8 cellular contexts compared by ENCODE assay signal in the genomic region with DNA sequence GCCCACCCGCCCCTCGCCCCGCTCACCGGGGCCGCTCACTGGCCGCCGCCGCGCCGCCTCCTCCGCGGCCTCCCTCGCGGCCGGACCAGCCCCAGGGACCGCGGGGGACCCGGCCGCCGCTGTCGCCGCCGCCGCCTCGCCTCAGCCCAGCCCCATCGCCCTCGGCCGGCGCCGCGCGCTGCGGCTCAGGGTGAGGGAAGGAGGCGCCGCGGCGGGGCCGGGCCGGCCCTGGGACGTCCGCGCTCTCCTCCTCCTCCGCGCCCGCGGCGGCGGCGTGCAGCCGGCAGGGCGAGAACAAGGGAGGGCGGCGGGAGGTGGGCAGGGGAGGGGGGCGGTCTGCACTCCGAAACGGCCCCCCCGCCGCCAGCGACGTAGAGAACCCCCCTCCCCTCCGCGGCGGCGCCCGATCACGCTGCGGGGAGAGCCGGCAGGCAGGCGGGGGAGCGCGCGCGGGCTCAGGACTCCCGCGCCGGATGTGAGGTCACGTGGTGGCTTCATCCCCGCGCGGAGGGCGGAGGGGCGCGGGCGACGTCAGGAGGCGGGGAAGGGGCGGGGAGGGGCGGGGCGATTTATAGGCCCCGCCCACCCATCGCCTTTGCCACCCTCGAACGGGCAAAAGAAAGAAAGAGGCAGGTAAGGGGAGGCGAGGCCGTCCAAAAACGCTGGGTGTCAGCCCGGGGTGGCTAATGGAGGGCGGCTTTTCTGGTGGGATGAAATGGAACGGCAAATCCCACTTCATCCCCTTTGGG. TPM values are rescaled to one million over a fixed set of nuclear protein-coding genes. Genes with fewer than 3 reads are reported as not detected.
A peak's percentile ranks its signal among the peaks of the same experiment; 100 is the strongest.
DNase-seq lines count a peak whose midpoint lies in the region; ATAC-seq and TF ChIP-seq lines count a peak whose summit lies in the region.

A gene (minus strand): TSS at position 463 of the 749 bp plus-strand sequence. CDS start 24,812 bp downstream, outside the sequence.

- DNase-seq in NCI-H187 treated with DMSO at 0.1 percent for 48 hours (lab: John Stamatoyannopoulos, UW) = peak; percentile 41
- peak in 57 of 58 donors; percentile 19 to 93 (median 85) for DNase-seq in anterior cingulate cortex (lab: John Stamatoyannopoulos, UW)
- peak; percentile 90 for DNase-seq in right atrium auricular region (ENCODE audit: low spot score)
- DNase-seq in putamen (ENCODE audit: low spot score) = peak; percentile 94
- peak in 1 of 2 donors; percentile 92 for DNase-seq in vagina (ENCODE audit: extremely low spot score in 2 of 2)

- H3K27ac ChIP-seq in right atrium auricular region = peak within 1 kb of the TSS; percentile 91 to 95
- peak within 1 kb of the TSS; percentile 84 for H3K27ac ChIP-seq in vagina

- peak in 1 of 2 donors; percentile 71 for TF ChIP-seq POLR2A in vagina (IDR thresholded peaks at IDR 0.05)

- peaks cover 7% of the 10 kb centered on the region for H3K36me3 ChIP-seq in right atrium auricular region
- H3K36me3 ChIP-seq in vagina = no peaks in the 10 kb centered on the region

- ATAC-seq in GM18499 (IDR thresholded peaks at IDR 0.05; ENCODE audit: insufficient read depth, unreplicated experiment) (peak; percentile 32), HG02938 (IDR thresholded peaks at IDR 0.05; ENCODE audit: unreplicated experiment) (peak; percentile 55)

- H3K4me3 ChIP-seq in right atrium auricular region (peak within 1 kb of the TSS; percentile 79 to 84), vagina (peak within 1 kb of the TSS; percentile 59 to 83)

- H3K4me1 ChIP-seq in right atrium auricular region (peaks cover 0 to 67% of the 10 kb centered on the region in 2 donors), vagina (peaks cover 46% of the 10 kb centered on the region)

- no peak for TF ChIP-seq CTCF in right atrium auricular region (IDR thresholded peaks at IDR 0.05)
- TF ChIP-seq CTCF in vagina (IDR thresholded peaks at IDR 0.05) = no peak

- H3K9me3 ChIP-seq in right atrium auricular region = no peaks in the 10 kb centered on the region
- no peaks in the 10 kb centered on the region for H3K9me3 ChIP-seq in vagina

- intact Hi-C loops in T-helper 2 cell treated with Interferon-gamma antibody and Interleukin-4, amounts not matched to agents 100 ng/mL and 5 ng/mL, for 36 hours (cut with micrococcal nuclease) = loop anchor here (1.0 to 10.0 kb wide), 7 partner anchors 89 to 956 kb away; a partner anchor contains a TSS
- intact Hi-C loops in vagina (cut with DNase I) = loop anchor here (5.0 kb wide), 1 partner anchor 96 kb away; no protein-coding TSS in a partner anchor

- H3K27me3 ChIP-seq in right atrium auricular region (no peaks in the 10 kb centered on the region), vagina (no peaks in the 10 kb centered on the region)

RNA-seq across cellular contexts. Expression of the gene that starts here (rescaled TPM):
- total RNA-seq in T-helper 2 cell treated with Interferon-gamma antibody and Interleukin-4, amounts not matched to agents 100 ng/mL and 5 ng/mL, for 36 hours = 88.6 and 95.8 TPM in 2 replicates
- total RNA-seq in right atrium auricular region = 100 to 1,000 TPM; 188 to 284 TPM
- 57.7 TPM for total RNA-seq in vagina
